In genomic region chr16:90031186-90031930, GRCh38 we compare ENCODE assay signal across 1 cellular context.
TF ChIP-seq lines count a peak whose summit lies in the region.

No MANE protein-coding gene starts in this region.

TF ChIP-seq in H1, 55 proteins besides CTCF, POLR2A, EP300 and RAD21:
- TF ChIP-seq, protein P1, sequence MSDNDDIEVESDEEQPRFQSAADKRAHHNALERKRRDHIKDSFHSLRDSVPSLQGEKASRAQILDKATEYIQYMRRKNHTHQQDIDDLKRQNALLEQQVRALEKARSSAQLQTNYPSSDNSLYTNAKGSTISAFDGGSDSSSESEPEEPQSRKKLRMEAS (IDR thresholded peaks at IDR 0.05): no peak
- TF ChIP-seq TCF12 (IDR thresholded peaks at IDR 0.05; ENCODE audit: low read depth, low read length) (no peak), RXRA (IDR thresholded peaks at IDR 0.05; ENCODE audit: insufficient read depth, low read depth, low read length) (no peak), POU5F1 (IDR thresholded peaks at IDR 0.05; ENCODE audit: low read depth, low read length) (no peak), E2F6 (IDR thresholded peaks at IDR 0.05) (no peak), KDM1A (IDR thresholded peaks at IDR 0.05; ENCODE audit: borderline replicate concordance, low read length) (no peak), NRF1 (IDR thresholded peaks at IDR 0.05; ENCODE audit: low read depth, low read length) (no peak), RFX5 (IDR thresholded peaks at IDR 0.05; ENCODE audit: borderline replicate concordance, low read depth, low read length) (no peak)
